19 cellular contexts compared by ENCODE assay signal in genomic region chr4:87019898-87020297, GRCh38.
DNase-seq lines count a peak whose midpoint lies in the region; ATAC-seq and TF ChIP-seq lines count a peak whose summit lies in the region.
"Had no signal": no experiment of that assay in that cellular context is flagged by ENCODE, and none has a peak within 500 bp of the region (broad histone marks: within the 10 kb centered on the region; RNA-seq: fewer than 3 reads in every experiment).

No MANE protein-coding gene starts in this region.

- H3K9me3 Mint-ChIP-seq in activated CD4-positive, alpha-beta T cell treated with anti-CD3 and anti-CD28 coated beads, Interleukin-2, amount 10 ng/mL, durations not matched to agents 24 days and 14 days, result peaks cover 3% of the 10 kb centered on the region
- no peaks in the 10 kb centered on the region for H3K9me3 Mint-ChIP-seq in activated naive CD8-positive, alpha-beta T cell treated with anti-CD3 and anti-CD28 coated beads, Interleukin-2, amount 50 U/mL, for 24 hours

- no peaks in the 10 kb centered on the region for H3K9me3 ChIP-seq in spleen
- H3K9me3 ChIP-seq: ovary had no signal

- DNase-seq in activated CD4-positive, alpha-beta T cell treated with anti-CD3 and anti-CD28 coated beads, Interleukin-2, amount 10 ng/mL, durations not matched to agents 24 days and 14 days, result no peak
- no peak for DNase-seq in activated CD4-positive, alpha-beta T cell treated with anti-CD3 and anti-CD28 coated beads, Interleukin-2, amount 50 U/mL, for 48 hours
- DNase-seq in activated naive CD8-positive, alpha-beta T cell treated with anti-CD3 and anti-CD28 coated beads, Interleukin-2, amount 50 U/mL, for 24 hours, result no peak
- DNase-seq in spleen, result no peak
- no peak for DNase-seq in AG08396 (ENCODE audit: low spot score)
- DNase-seq in GF-D8 (lab: John Stamatoyannopoulos, UW), result no peak
- DNase-seq: activated T-cell treated with anti-CD3 and anti-CD28 coated beads, Interleukin-2, amount 50 U/mL, for 48 hours; aorta; glutamatergic neuron; islet precursor cell; NCI-H1092; NCI-H2107; NCI-H774; ovary; RPMI8226 had no signal

- no peaks in the 10 kb centered on the region for H3K27me3 Mint-ChIP-seq in activated CD4-positive, alpha-beta T cell treated with anti-CD3 and anti-CD28 coated beads, Interleukin-2, amount 10 ng/mL, durations not matched to agents 24 days and 14 days
- no peaks in the 10 kb centered on the region for H3K27me3 Mint-ChIP-seq in activated naive CD8-positive, alpha-beta T cell treated with anti-CD3 and anti-CD28 coated beads, Interleukin-2, amount 50 U/mL, for 24 hours

- peaks cover 50% of the 10 kb centered on the region for H3K4me1 Mint-ChIP-seq in activated CD4-positive, alpha-beta T cell treated with anti-CD3 and anti-CD28 coated beads, Interleukin-2, amount 10 ng/mL, durations not matched to agents 24 days and 14 days
- peaks cover 80% of the 10 kb centered on the region for H3K4me1 Mint-ChIP-seq in activated naive CD8-positive, alpha-beta T cell treated with anti-CD3 and anti-CD28 coated beads, Interleukin-2, amount 50 U/mL, for 24 hours

- no peak overlapping the region for H3K4me3 ChIP-seq in spleen
- H3K4me3 ChIP-seq: coronary artery, ovary had no signal

- peaks cover 27 to 97% (median 70%) of the 10 kb centered on the region in 6 donors for H3K4me1 ChIP-seq in spleen

- no peaks in the 10 kb centered on the region for H3K36me3 ChIP-seq in spleen
- H3K36me3 ChIP-seq: ovary had no signal

- H3K27ac Mint-ChIP-seq in activated CD4-positive, alpha-beta T cell treated with anti-CD3 and anti-CD28 coated beads, Interleukin-2, amount 10 ng/mL, durations not matched to agents 24 days and 14 days, result peak overlapping the region; percentile 23
- peak overlapping the region; percentile 63 for H3K27ac Mint-ChIP-seq in activated naive CD8-positive, alpha-beta T cell treated with anti-CD3 and anti-CD28 coated beads, Interleukin-2, amount 50 U/mL, for 24 hours

- peak overlapping the region in 5 of 8 donors; percentile 36 to 82 (median 56) for H3K27ac ChIP-seq in spleen
- H3K27ac ChIP-seq: ovary had no signal

- H3K4me3 Mint-ChIP-seq in activated CD4-positive, alpha-beta T cell treated with anti-CD3 and anti-CD28 coated beads, Interleukin-2, amount 10 ng/mL, durations not matched to agents 24 days and 14 days, result no peak overlapping the region
- no peak overlapping the region for H3K4me3 Mint-ChIP-seq in activated naive CD8-positive, alpha-beta T cell treated with anti-CD3 and anti-CD28 coated beads, Interleukin-2, amount 50 U/mL, for 24 hours

- WGBS in spleen, 5 donors, result 30 to 57% (median 41%) methylated on average over 2 of the region's 2 CpGs

- TF ChIP-seq CTCF in spleen (IDR thresholded peaks at IDR 0.05 in 8 of 11, conservative IDR thresholded peaks at IDR 0.05 in 3 of 11), result no peak

- peaks cover 2% of the 10 kb centered on the region for H3K36me3 Mint-ChIP-seq in activated CD4-positive, alpha-beta T cell treated with anti-CD3 and anti-CD28 coated beads, Interleukin-2, amount 10 ng/mL, durations not matched to agents 24 days and 14 days (ENCODE audit: low read depth)
- H3K36me3 Mint-ChIP-seq in activated naive CD8-positive, alpha-beta T cell treated with anti-CD3 and anti-CD28 coated beads, Interleukin-2, amount 50 U/mL, for 24 hours (ENCODE audit: low read depth), result peaks cover 6% of the 10 kb centered on the region

- no peak for TF ChIP-seq POLR2A in spleen (IDR thresholded peaks at IDR 0.05)

- H3K27me3 ChIP-seq in spleen (replicated peaks in 1 of 7), result no peaks in the 10 kb centered on the region
- H3K27me3 ChIP-seq: ovary had no signal

- intact Hi-C loops in activated CD4-positive, alpha-beta T cell treated with anti-CD3 and anti-CD28 coated beads, Interleukin-2, amount 10 ng/mL, durations not matched to agents 24 days and 14 days (cut with micrococcal nuclease), result no loop called here
- intact Hi-C loops in spleen (cut with DNase I; ENCODE audit: low total_unique reads), result no loop called here

- peak; percentile 45 for ATAC-seq in HG03060 (IDR thresholded peaks at IDR 0.05; ENCODE audit: low read depth, unreplicated experiment)
- no peak for ATAC-seq in activated naive CD8-positive, alpha-beta T cell treated with anti-CD3 and anti-CD28 coated beads, Interleukin-2, amount 50 U/mL, for 24 hours
- no peak for ATAC-seq in HG02571 (IDR thresholded peaks at IDR 0.05; ENCODE audit: unreplicated experiment)
- ATAC-seq: activated CD4-positive, CD25-positive, alpha-beta regulatory T cell treated with anti-CD3 and anti-CD28 coated beads, Interleukin-2, amount 50 U/mL, for 24 hours had no signal
